Comparison of ENCODE assay signal across 11 cellular contexts in genomic region chr7:111931016-111931517, GRCh38.
DNase-seq lines count a peak whose midpoint lies in the region; ATAC-seq and TF ChIP-seq lines count a peak whose summit lies in the region.
"Had no signal": no experiment of that assay in that cellular context is flagged by ENCODE, and none has a peak within 500 bp of the region (broad histone marks: within the 10 kb centered on the region; RNA-seq: fewer than 3 reads in every experiment).

No MANE protein-coding gene starts in this region.

- no TSS peak for BruUV-seq in PC-9 (replicated peaks; lab: Mats Ljungman, UMichigan)

- H3K4me1 ChIP-seq in PC-9 (replicated peaks; ENCODE audit: insufficient read depth) (no peaks in the 10 kb centered on the region), psoas muscle (no peaks in the 10 kb centered on the region)

- TF ChIP-seq CTCF in PC-9 (conservative IDR thresholded peaks at IDR 0.05), result no peak
- TF ChIP-seq CTCF in psoas muscle (IDR thresholded peaks at IDR 0.05), result no peak
- TF ChIP-seq CTCF in CD14-positive monocyte (IDR thresholded peaks at IDR 0.05), result no peak

- no peaks in the 10 kb centered on the region for H3K79me2 ChIP-seq in PC-9 (ENCODE audit: low read depth)

- no peak overlapping the region for H3K4me2 ChIP-seq in PC-9

- H3K4me3 Mint-ChIP-seq in CD14-positive monocyte, result no peak overlapping the region
- H3K4me3 Mint-ChIP-seq: stimulated activated naive CD8-positive, alpha-beta T cell treated with anti-CD3 and anti-CD28 coated beads, Interleukin-15, amount 100 ng/mL, for 72 hours had no signal

- H3K27ac ChIP-seq in PC-9, result no peak overlapping the region
- peak overlapping the region; percentile 30 for H3K27ac ChIP-seq in psoas muscle

- no peaks in the 10 kb centered on the region for H3K4me1 Mint-ChIP-seq in CD14-positive monocyte

- no peaks in the 10 kb centered on the region for H3F3A ChIP-seq in PC-9 (ENCODE audit: insufficient read depth, low read depth)

- WGBS in psoas muscle, 3 donors, result 73 to 83% (median 77%) methylated on average over 3 of the region's 3 CpGs

- intact Hi-C loops in PC-9 (cut with micrococcal nuclease; ENCODE audit: unreplicated experiment), result no loop called here
- intact Hi-C loops in psoas muscle (cut with DNase I), result no loop called here
- intact Hi-C loops in CD14-positive monocyte (cut with micrococcal nuclease), result no loop called here

- peaks cover 0 to 2% (median 1%) of the 10 kb centered on the region in 3 donors for H3K27me3 Mint-ChIP-seq in CD14-positive monocyte (ENCODE audit: low read depth in 3 of 3)

- no peaks in the 10 kb centered on the region for H3K9me3 ChIP-seq in PC-9 (ENCODE audit: insufficient read depth, low read depth)
- H3K9me3 ChIP-seq in psoas muscle, result no peaks in the 10 kb centered on the region

- CTCF ChIA-PET in PC-9 (lab: Charles Lee), result interaction anchor here (0.6 kb wide), 1 partner anchor 274 kb away, joined by 3 read pairs; no protein-coding TSS in a partner anchor

- H3K36me3 ChIP-seq in H7 (replicated peaks; ENCODE audit: control insufficient read depth, insufficient read depth, low read length), result no peaks in the 10 kb centered on the region
- no peaks in the 10 kb centered on the region for H3K36me3 ChIP-seq in PC-9 (ENCODE audit: low read depth)
- peaks cover 0 to 22% of the 10 kb centered on the region in 2 donors for H3K36me3 ChIP-seq in psoas muscle (ENCODE audit: insufficient read depth in 1 of 2, low read depth in 1 of 2)

- H3K27ac Mint-ChIP-seq in CD14-positive monocyte, result no peak overlapping the region

- no peak overlapping the region for H3K4me3 ChIP-seq in H7 (ENCODE audit: insufficient read depth, low read depth, low read length)
- no peak overlapping the region for H3K4me3 ChIP-seq in PC-9
- H3K4me3 ChIP-seq in psoas muscle, result no peak overlapping the region

- no peaks in the 10 kb centered on the region for H3K9me2 ChIP-seq in PC-9 (ENCODE audit: insufficient read depth)

- H3K9me3 Mint-ChIP-seq in CD14-positive monocyte, result peaks cover 0 to 6% (median 0%) of the 10 kb centered on the region in 7 donors
- H3K9me3 Mint-ChIP-seq: stimulated activated naive CD8-positive, alpha-beta T cell treated with anti-CD3 and anti-CD28 coated beads, Interleukin-15, amount 100 ng/mL, for 72 hours had no signal

- DNase-seq in H7 (peak; percentile 26), PC-9 (no peak), fibroblast of peridontal ligament (ENCODE audit: extremely low read depth) (peak; percentile 67), psoas muscle (no peak), CD14-positive monocyte (ENCODE audit: low spot score) (no peak), NCI-H226 (no peak)
- DNase-seq: activated naive CD4-positive, alpha-beta T cell treated with Interleukin-2 at 50 U/mL for 16 hours; stimulated activated naive CD8-positive, alpha-beta T cell treated with anti-CD3 and anti-CD28 coated beads, Interleukin-15, amount 100 ng/mL, for 72 hours; T-helper 9 cell had no signal

- no peak for ATAC-seq in psoas muscle
- no peak for ATAC-seq in HG03520 (IDR thresholded peaks at IDR 0.05; ENCODE audit: unreplicated experiment)
- ATAC-seq in GM18907 (IDR thresholded peaks at IDR 0.05; ENCODE audit: unreplicated experiment), result no peak
- ATAC-seq: stimulated activated naive CD8-positive, alpha-beta T cell treated with anti-CD3 and anti-CD28 coated beads, Interleukin-15, amount 100 ng/mL, for 72 hours had no signal

- POLR2A ChIA-PET in PC-9 (lab: Charles Lee; ENCODE audit: unreplicated experiment), result no interaction called here

- no peaks in the 10 kb centered on the region for H4K20me1 ChIP-seq in PC-9 (ENCODE audit: insufficient read depth)

- 0 out of 2 replicates have a peak overlapping the region, but pooled peaks have one; percentile 52 for H2AFZ ChIP-seq in PC-9

- no peaks in the 10 kb centered on the region for H3K36me3 Mint-ChIP-seq in CD14-positive monocyte

- H3K27me3 ChIP-seq in H7 (ENCODE audit: control insufficient read depth, insufficient read depth, low read length) (no peaks in the 10 kb centered on the region), PC-9 (ENCODE audit: insufficient read depth, low read depth) (no peaks in the 10 kb centered on the region), psoas muscle (ENCODE audit: insufficient read depth in 3 of 3, low read length in 2 of 3) (no peaks in the 10 kb centered on the region)

Comparison
In these comparisons a context has a peak if more than half of its experiments do, and no peak if none do; other contexts are left out.
1. DNase-seq: peak in H7 (single experiment) and fibroblast of peridontal ligament (single experiment); none in PC-9 (0 of 2), psoas muscle (0 of 2), CD14-positive monocyte (single experiment) and NCI-H226 (single experiment).